Comparison of ENCODE assay signal across 21 cellular contexts in the genomic region with DNA sequence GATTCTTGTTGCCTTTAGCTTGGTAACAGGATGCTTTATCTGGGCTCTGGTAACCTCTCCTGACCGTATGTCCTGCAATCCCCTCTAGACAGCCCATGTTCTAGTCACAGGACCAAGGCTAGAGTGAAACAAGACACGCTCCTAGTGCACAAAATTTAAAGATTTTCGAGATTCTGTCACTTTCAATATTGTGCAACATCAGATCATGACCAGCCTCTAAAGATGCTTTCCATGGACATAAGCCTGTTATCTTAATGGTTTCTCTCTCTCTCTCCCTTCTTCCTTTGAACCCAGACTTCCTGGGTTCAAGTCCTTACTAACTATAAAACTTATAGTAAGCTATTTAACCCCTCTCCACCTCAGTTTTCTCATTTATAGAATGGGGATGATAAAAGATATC. TPM values are rescaled to one million over a fixed set of nuclear protein-coding genes. Genes with fewer than 3 reads are reported as not detected.
A peak's percentile ranks its signal among the peaks of the same experiment; 100 is the strongest.
DNase-seq lines count a peak whose midpoint lies in the region; ATAC-seq and TF ChIP-seq lines count a peak whose summit lies in the region.
"Had no signal": no experiment of that assay in that cellular context is flagged by ENCODE, and none has a peak within 500 bp of the region (broad histone marks: within the 10 kb centered on the region; RNA-seq: fewer than 3 reads in every experiment).

No MANE protein-coding gene starts in this region.

- H3K4me3 Mint-ChIP-seq in activated naive CD4-positive, alpha-beta T cell treated with anti-CD3 and anti-CD28 coated beads for 36 hours = no peak overlapping the region
- no peak overlapping the region for H3K4me3 Mint-ChIP-seq in CD8-positive, alpha-beta T cell
- peak overlapping the region; percentile 82 for H3K4me3 Mint-ChIP-seq in T-helper 17 cell
- peak overlapping the region in 2 of 10 donors; percentile 14 to 21 for H3K4me3 Mint-ChIP-seq in naive thymus-derived CD8-positive, alpha-beta T cell

- peaks cover 2% of the 10 kb centered on the region for H3K36me3 ChIP-seq in CD8-positive, alpha-beta T cell (ENCODE audit: insufficient read depth, low read length)
- H3K36me3 ChIP-seq: BLaER1, MG63 had no signal

- no peaks in the 10 kb centered on the region for H3K27me3 ChIP-seq in CD8-positive, alpha-beta T cell (ENCODE audit: insufficient read depth, low read length)
- H3K27me3 ChIP-seq: BLaER1, MG63 had no signal

- intact Hi-C loops in activated naive CD4-positive, alpha-beta T cell treated with anti-CD3 and anti-CD28 coated beads for 36 hours (cut with micrococcal nuclease) = no loop called here
- intact Hi-C loops in CD8-positive, alpha-beta T cell (cut with DNase I, micrococcal nuclease) = no loop called here

- no peak for ATAC-seq in CD8-positive, alpha-beta T cell
- no peak for ATAC-seq in T-helper 17 cell
- ATAC-seq in naive thymus-derived CD8-positive, alpha-beta T cell = no peak

- no peaks in the 10 kb centered on the region for H3K9me3 ChIP-seq in CD8-positive, alpha-beta T cell (ENCODE audit: low read length)
- no peaks in the 10 kb centered on the region for H3K9me3 ChIP-seq in T-helper 17 cell (ENCODE audit: control insufficient read depth, low read length, poor library complexity, severe bottlenecking)
- H3K9me3 ChIP-seq: BLaER1, MG63 had no signal

- H3K9me3 Mint-ChIP-seq in activated naive CD4-positive, alpha-beta T cell treated with anti-CD3 and anti-CD28 coated beads for 36 hours = no peaks in the 10 kb centered on the region
- no peaks in the 10 kb centered on the region for H3K9me3 Mint-ChIP-seq in CD8-positive, alpha-beta T cell
- H3K9me3 Mint-ChIP-seq in naive thymus-derived CD8-positive, alpha-beta T cell = no peaks in the 10 kb centered on the region

- H3K36me3 Mint-ChIP-seq in activated naive CD4-positive, alpha-beta T cell treated with anti-CD3 and anti-CD28 coated beads for 36 hours (ENCODE audit: low read depth) = no peaks in the 10 kb centered on the region
- H3K36me3 Mint-ChIP-seq in CD8-positive, alpha-beta T cell = peaks cover 23% of the 10 kb centered on the region
- peaks cover 4% of the 10 kb centered on the region for H3K36me3 Mint-ChIP-seq in T-helper 17 cell (ENCODE audit: low read depth)
- peaks cover 2 to 15% (median 9%) of the 10 kb centered on the region in 3 donors for H3K36me3 Mint-ChIP-seq in naive thymus-derived CD8-positive, alpha-beta T cell

- CTCF ChIA-PET in activated naive CD4-positive, alpha-beta T cell treated with anti-CD3 and anti-CD28 coated beads for 36 hours (lab: Charles Lee) = interaction anchor here (1.1 to 9.0 kb wide), 5 partner anchors 13 to 160 kb away, joined by 3 to 115 read pairs (median 53); a partner anchor contains a TSS
- CTCF ChIA-PET in CD8-positive, alpha-beta T cell (lab: Charles Lee) = interaction anchor here (1.1 to 9.8 kb wide), 6 partner anchors 13 to 113 kb away, joined by 4 to 69 read pairs (median 24); no protein-coding TSS in a partner anchor

- peaks cover 25% of the 10 kb centered on the region for H3K4me1 ChIP-seq in CD8-positive, alpha-beta T cell (ENCODE audit: insufficient read depth, low read length)

- POLR2A ChIA-PET in CD8-positive, alpha-beta T cell (lab: Charles Lee) = interaction anchor here (0.8 to 1.2 kb wide), 2 partner anchors 9 to 44 kb away, joined by 3 to 5 read pairs; no protein-coding TSS in a partner anchor
- POLR2A ChIA-PET in naive thymus-derived CD8-positive, alpha-beta T cell (lab: Charles Lee) = interaction anchor here (1.3 to 5.3 kb wide), 4 partner anchors 13 to 83 kb away, joined by 3 to 41 read pairs (median 8); a partner anchor contains a TSS

- peak overlapping the region; percentile 22 for H3K27ac Mint-ChIP-seq in activated naive CD4-positive, alpha-beta T cell treated with anti-CD3 and anti-CD28 coated beads for 36 hours
- peak overlapping the region; percentile 14 for H3K27ac Mint-ChIP-seq in CD8-positive, alpha-beta T cell
- peak overlapping the region; percentile 98 for H3K27ac Mint-ChIP-seq in T-helper 17 cell
- peak overlapping the region; percentile 31 to 99 (median 93) for H3K27ac Mint-ChIP-seq in naive thymus-derived CD8-positive, alpha-beta T cell

- H3K4me1 Mint-ChIP-seq in activated naive CD4-positive, alpha-beta T cell treated with anti-CD3 and anti-CD28 coated beads for 36 hours (ENCODE audit: low read depth) = peaks cover 41% of the 10 kb centered on the region
- H3K4me1 Mint-ChIP-seq in CD8-positive, alpha-beta T cell (ENCODE audit: low read depth) = peaks cover 49% of the 10 kb centered on the region
- H3K4me1 Mint-ChIP-seq in T-helper 17 cell = peaks cover 44% of the 10 kb centered on the region
- peaks cover 16 to 68% (median 36%) of the 10 kb centered on the region in 4 donors for H3K4me1 Mint-ChIP-seq in naive thymus-derived CD8-positive, alpha-beta T cell

- DNase-seq in activated naive CD4-positive, alpha-beta T cell treated with anti-CD3 and anti-CD28 coated beads for 36 hours = no peak
- no peak for DNase-seq in activated naive CD4-positive, alpha-beta T cell treated with anti-CD3 and anti-CD28 coated beads, Interleukin-2, amount 50 U/mL, for 16 hours
- no peak for DNase-seq in CD8-positive, alpha-beta T cell
- DNase-seq in T-helper 17 cell = no peak
- DNase-seq in naive thymus-derived CD8-positive, alpha-beta T cell = no peak
- DNase-seq in globus pallidus (ENCODE audit: low spot score) = no peak
- no peak for DNase-seq in activated CD4-positive, CD25-positive, alpha-beta regulatory T cell treated with anti-CD3 and anti-CD28 coated beads, Interleukin-2, amount 50 U/mL, for 72 hours
- no peak for DNase-seq in activated CD4-positive, alpha-beta T cell treated with anti-CD3 and anti-CD28 coated beads, Interleukin-2, amount 50 U/mL, for 1 hour
- DNase-seq: COR-L47, EL, Karpas-422, MG63, NCI-H187, NCI-H345, NCI-H526 treated with DMSO at 0.1 percent for 48 hours, SHP77 treated with DMSO at 0.1 percent for 48 hours had no signal

- H3K27ac ChIP-seq in CD8-positive, alpha-beta T cell (ENCODE audit: low read depth, low read length) = no peak overlapping the region

- TF ChIP-seq CTCF in CD8-positive, alpha-beta T cell (IDR thresholded peaks at IDR 0.05) = no peak

- no peaks in the 10 kb centered on the region for H3K27me3 Mint-ChIP-seq in activated naive CD4-positive, alpha-beta T cell treated with anti-CD3 and anti-CD28 coated beads for 36 hours (ENCODE audit: low read depth)
- H3K27me3 Mint-ChIP-seq in CD8-positive, alpha-beta T cell (ENCODE audit: low read depth) = no peaks in the 10 kb centered on the region
- H3K27me3 Mint-ChIP-seq in T-helper 17 cell = no peaks in the 10 kb centered on the region
- H3K27me3 Mint-ChIP-seq in naive thymus-derived CD8-positive, alpha-beta T cell = no peaks in the 10 kb centered on the region

- no peak overlapping the region for H3K4me3 ChIP-seq in CD8-positive, alpha-beta T cell (ENCODE audit: low read depth, low read length)
- H3K4me3 ChIP-seq: BLaER1, MG63 had no signal

RNA-seq across cellular contexts. Expression of a gene that starts 1.6 kb away (rescaled TPM):
- total RNA-seq in activated naive CD4-positive, alpha-beta T cell treated with anti-CD3 and anti-CD28 coated beads for 36 hours = 10 to 100 TPM; 19.5 to 19.6 TPM
- total RNA-seq in CD8-positive, alpha-beta T cell = 100 to 1,000 TPM; 103 to 104 TPM
- total RNA-seq in T-helper 17 cell = 100 to 1,000 TPM in 1 of 2 donors, 10 to 100 TPM in 1; 96.6 to 124 TPM
- 100 to 1,000 TPM; 150 to 156 TPM for total RNA-seq in naive thymus-derived CD8-positive, alpha-beta T cell
- 100 to 1,000 TPM; 167 to 223 (median 189) TPM for polyA plus RNA-seq in naive thymus-derived CD8-positive, alpha-beta T cell
- total RNA-seq: A172, H1, RPMI7951 had no signal
- polyA plus RNA-seq: H1 had no signal

RNA-seq across cellular contexts. Expression of a gene that starts 55.3 kb away (rescaled TPM):
- 10 to 100 TPM; 79.9 to 82.2 TPM for total RNA-seq in activated naive CD4-positive, alpha-beta T cell treated with anti-CD3 and anti-CD28 coated beads for 36 hours
- 10 to 100 TPM; 13.3 to 14.8 TPM for total RNA-seq in CD8-positive, alpha-beta T cell
- 1 to 10 TPM; 3.1 to 3.9 TPM for total RNA-seq in T-helper 17 cell
- total RNA-seq in naive thymus-derived CD8-positive, alpha-beta T cell = 1 to 10 TPM; 4.5 to 6.2 TPM
- 100 to 1,000 TPM in 1 of 3 donors, 1 to 10 TPM in 2; 3.8 to 102 (median 4.0) TPM for polyA plus RNA-seq in naive thymus-derived CD8-positive, alpha-beta T cell
- total RNA-seq: H1, OCI-LY7, RPMI7951 had no signal
- polyA plus RNA-seq: H1 had no signal

Comparison
In these comparisons a context has a peak if more than half of its experiments do, and no peak if none do; other contexts are left out.
1. H3K27ac Mint-ChIP-seq: peak in every context shown above with its lines; median percentile 98 in T-helper 17 cell; 93 in naive thymus-derived CD8-positive, alpha-beta T cell; 22 in activated naive CD4-positive, alpha-beta T cell treated with anti-CD3 and anti-CD28 coated beads for 36 hours; 14 in CD8-positive, alpha-beta T cell.
2. RNA of a gene that starts 1.6 kb away (total RNA-seq): 150 to 156 TPM in naive thymus-derived CD8-positive, alpha-beta T cell, 96.6 to 124 TPM in T-helper 17 cell and 103 to 104 TPM in CD8-positive, alpha-beta T cell; 19.5 to 19.6 TPM in activated naive CD4-positive, alpha-beta T cell treated with anti-CD3 and anti-CD28 coated beads for 36 hours; every median in the first group is over 4 times any median in the second.
3. RNA of a gene that starts 55.3 kb away (total RNA-seq): 79.9 to 82.2 TPM in activated naive CD4-positive, alpha-beta T cell treated with anti-CD3 and anti-CD28 coated beads for 36 hours; 13.3 to 14.8 TPM in CD8-positive, alpha-beta T cell, 4.5 to 6.2 TPM in naive thymus-derived CD8-positive, alpha-beta T cell and 3.1 to 3.9 TPM in T-helper 17 cell; every median in the first group is over 4 times any median in the second.